9 cellular contexts compared by ENCODE assay signal in genomic region chr6:149342525-149342924, GRCh38. TPM values are rescaled to one million over a fixed set of nuclear protein-coding genes. Genes with fewer than 3 reads are reported as not detected.
A peak's percentile ranks its signal among the peaks of the same experiment; 100 is the strongest.
DNase-seq lines count a peak whose midpoint lies in the region; ATAC-seq and TF ChIP-seq lines count a peak whose summit lies in the region.
"Had no signal": no experiment of that assay in that cellular context is flagged by ENCODE, and none has a peak within 500 bp of the region (broad histone marks: within the 10 kb centered on the region; RNA-seq: fewer than 3 reads in every experiment).

No MANE protein-coding gene starts in this region.

- TF ChIP-seq CTCF in HEK293 (tag by site-specific recombination; IDR thresholded peaks at IDR 0.05): no peak

- CTCF ChIA-PET in activated CD8-positive, alpha-beta memory T cell treated with anti-CD3 and anti-CD28 coated beads, Interleukin-2, amount 10 ng/mL, durations not matched to agents 7 days and 5 days (lab: Charles Lee): interaction anchor here (0.5 kb wide), 1 partner anchor 171 kb away, joined by 3 read pairs; no protein-coding TSS in a partner anchor
- CTCF ChIA-PET in HEK293 (lab: Yijun Ruan, JAX): interaction anchor here (0.5 to 1.3 kb wide), 7 partner anchors 80 to 314 kb away, joined by 3 to 6 read pairs (median 3); no protein-coding TSS in a partner anchor

- peak overlapping the region; percentile 65 for H3K27ac Mint-ChIP-seq in activated CD8-positive, alpha-beta memory T cell treated with anti-CD3 and anti-CD28 coated beads, Interleukin-2, amount 10 ng/mL, durations not matched to agents 7 days and 5 days
- peak overlapping the region; percentile 87 for H3K27ac Mint-ChIP-seq in stimulated activated effector memory CD8-positive, alpha-beta T cell treated with anti-CD3 and anti-CD28 coated beads, Interleukin-12 subunit alpha, Interleukin-12 subunit beta, amount 100 ng/mL, for 72 hours

- peaks cover 70% of the 10 kb centered on the region for H3K4me1 Mint-ChIP-seq in activated CD8-positive, alpha-beta memory T cell treated with anti-CD3 and anti-CD28 coated beads, Interleukin-2, amount 10 ng/mL, durations not matched to agents 7 days and 5 days
- peaks cover 68% of the 10 kb centered on the region for H3K4me1 Mint-ChIP-seq in stimulated activated effector memory CD8-positive, alpha-beta T cell treated with anti-CD3 and anti-CD28 coated beads, Interleukin-12 subunit alpha, Interleukin-12 subunit beta, amount 100 ng/mL, for 72 hours

- DNase-seq in activated CD8-positive, alpha-beta memory T cell treated with anti-CD3 and anti-CD28 coated beads, Interleukin-2, amount 10 ng/mL, durations not matched to agents 7 days and 5 days: no peak
- DNase-seq in activated CD8-positive, alpha-beta memory T cell treated with anti-CD3 and anti-CD28 coated beads for 24 hours: no peak
- peak; percentile 26 for DNase-seq in NAMALWA (ENCODE audit: low spot score)
- DNase-seq in stimulated activated effector memory CD8-positive, alpha-beta T cell treated with anti-CD3 and anti-CD28 coated beads, Interleukin-12 subunit alpha, Interleukin-12 subunit beta, amount 100 ng/mL, for 72 hours (ENCODE audit: low spot score in 2 of 2): no peak
- no peak for DNase-seq in AG08395 (ENCODE audit: low spot score)
- no peak for DNase-seq in NCI-H2196 treated with DMSO at 0.1 percent for 48 hours (lab: John Stamatoyannopoulos, UW; ENCODE audit: unreplicated experiment)
- DNase-seq in amygdala (lab: John Stamatoyannopoulos, UW): no peak
- DNase-seq: mesenchymal stem cell had no signal

- H3K4me1 ChIP-seq in HEK293 (ENCODE audit: control insufficient read depth, insufficient read depth, low read length): peaks cover 21% of the 10 kb centered on the region

- no peaks in the 10 kb centered on the region for H3K27me3 Mint-ChIP-seq in activated CD8-positive, alpha-beta memory T cell treated with anti-CD3 and anti-CD28 coated beads, Interleukin-2, amount 10 ng/mL, durations not matched to agents 7 days and 5 days

- peaks cover 47% of the 10 kb centered on the region for H3K36me3 Mint-ChIP-seq in activated CD8-positive, alpha-beta memory T cell treated with anti-CD3 and anti-CD28 coated beads, Interleukin-2, amount 10 ng/mL, durations not matched to agents 7 days and 5 days
- peaks cover 93% of the 10 kb centered on the region for H3K36me3 Mint-ChIP-seq in stimulated activated effector memory CD8-positive, alpha-beta T cell treated with anti-CD3 and anti-CD28 coated beads, Interleukin-12 subunit alpha, Interleukin-12 subunit beta, amount 100 ng/mL, for 72 hours

- H3K4me3 Mint-ChIP-seq in activated CD8-positive, alpha-beta memory T cell treated with anti-CD3 and anti-CD28 coated beads, Interleukin-2, amount 10 ng/mL, durations not matched to agents 7 days and 5 days: no peak overlapping the region
- peak overlapping the region; percentile 55 for H3K4me3 Mint-ChIP-seq in stimulated activated effector memory CD8-positive, alpha-beta T cell treated with anti-CD3 and anti-CD28 coated beads, Interleukin-12 subunit alpha, Interleukin-12 subunit beta, amount 100 ng/mL, for 72 hours

- POLR2A ChIA-PET in HEK293 (lab: Yijun Ruan, JAX): interaction anchor here (1.2 kb wide), 1 partner anchor 29 kb away, joined by 4 read pairs; no protein-coding TSS in a partner anchor

- no peak overlapping the region for H3K4me3 ChIP-seq in HEK293 (ENCODE audit: low read depth, low read length)

- H3K9me3 ChIP-seq in HEK293 (ENCODE audit: control insufficient read depth, insufficient read depth, low read depth, low read length): no peaks in the 10 kb centered on the region

- ATAC-seq in activated CD8-positive, alpha-beta memory T cell treated with anti-CD3 and anti-CD28 coated beads, Interleukin-2, amount 10 ng/mL, durations not matched to agents 7 days and 5 days: peak; percentile 41
- no peak for ATAC-seq in stimulated activated effector memory CD8-positive, alpha-beta T cell treated with anti-CD3 and anti-CD28 coated beads, Interleukin-12 subunit alpha, Interleukin-12 subunit beta, amount 100 ng/mL, for 72 hours

- peaks cover 2% of the 10 kb centered on the region for H3K9me3 Mint-ChIP-seq in activated CD8-positive, alpha-beta memory T cell treated with anti-CD3 and anti-CD28 coated beads, Interleukin-2, amount 10 ng/mL, durations not matched to agents 7 days and 5 days (ENCODE audit: low read depth)
- H3K9me3 Mint-ChIP-seq in stimulated activated effector memory CD8-positive, alpha-beta T cell treated with anti-CD3 and anti-CD28 coated beads, Interleukin-12 subunit alpha, Interleukin-12 subunit beta, amount 100 ng/mL, for 72 hours: no peaks in the 10 kb centered on the region

- no peaks in the 10 kb centered on the region for H3K36me3 ChIP-seq in HEK293 (ENCODE audit: control insufficient read depth in 2 of 2, insufficient read depth in 1 of 2, low read length in 2 of 2)

- H3K27ac ChIP-seq in HEK293 (ENCODE audit: extremely low read depth, low read depth, low read length): no peak overlapping the region

TF ChIP-seq in HEK293, 187 proteins besides CTCF, POLR2A, EP300 and RAD21 (continues in another document):
- TF ChIP-seq ZNF416 (tag by site-specific recombination; IDR thresholded peaks at IDR 0.05) (no peak), ZNF777 (tag by site-specific recombination; IDR thresholded peaks at IDR 0.05; ENCODE audit: borderline replicate concordance) (no peak), PRDM6 (tag by site-specific recombination; IDR thresholded peaks at IDR 0.05) (peak; percentile 33; the same call in 1 of the 2 replicates), ZNF140 (tag by site-specific recombination; IDR thresholded peaks at IDR 0.05) (no peak), ZNF488 (tag by site-specific recombination; IDR thresholded peaks at IDR 0.05) (no peak), ZNF391 (tag by site-specific recombination; IDR thresholded peaks at IDR 0.05; ENCODE audit: borderline replicate concordance, low read depth) (no peak), RBAK (tag by site-specific recombination; IDR thresholded peaks at IDR 0.05) (no peak), ZFP3 (tag by site-specific recombination; IDR thresholded peaks at IDR 0.05; ENCODE audit: low read depth) (no peak), ZNF600 (tag by site-specific recombination; IDR thresholded peaks at IDR 0.05) (peak; percentile 80), ZNF704 (tag by site-specific recombination; IDR thresholded peaks at IDR 0.05) (no peak), ZNF157 (tag by site-specific recombination; IDR thresholded peaks at IDR 0.05) (no peak)
- TF ChIP-seq, protein P1, sequence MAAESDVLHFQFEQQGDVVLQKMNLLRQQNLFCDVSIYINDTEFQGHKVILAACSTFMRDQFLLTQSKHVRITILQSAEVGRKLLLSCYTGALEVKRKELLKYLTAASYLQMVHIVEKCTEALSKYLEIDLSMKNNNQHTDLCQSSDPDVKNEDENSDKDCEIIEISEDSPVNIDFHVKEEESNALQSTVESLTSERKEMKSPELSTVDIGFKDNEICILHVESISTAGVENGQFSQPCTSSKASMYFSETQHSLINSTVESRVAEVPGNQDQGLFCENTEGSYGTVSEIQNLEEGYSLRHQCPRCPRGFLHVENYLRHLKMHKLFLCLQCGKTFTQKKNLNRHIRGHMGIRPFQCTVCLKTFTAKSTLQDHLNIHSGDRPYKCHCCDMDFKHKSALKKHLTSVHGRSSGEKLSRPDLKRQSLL (tag by site-specific recombination; IDR thresholded peaks at IDR 0.05): 0 out of 2 replicates have a peak, but pooled peaks have one; percentile 38
- TF ChIP-seq, protein P2, sequence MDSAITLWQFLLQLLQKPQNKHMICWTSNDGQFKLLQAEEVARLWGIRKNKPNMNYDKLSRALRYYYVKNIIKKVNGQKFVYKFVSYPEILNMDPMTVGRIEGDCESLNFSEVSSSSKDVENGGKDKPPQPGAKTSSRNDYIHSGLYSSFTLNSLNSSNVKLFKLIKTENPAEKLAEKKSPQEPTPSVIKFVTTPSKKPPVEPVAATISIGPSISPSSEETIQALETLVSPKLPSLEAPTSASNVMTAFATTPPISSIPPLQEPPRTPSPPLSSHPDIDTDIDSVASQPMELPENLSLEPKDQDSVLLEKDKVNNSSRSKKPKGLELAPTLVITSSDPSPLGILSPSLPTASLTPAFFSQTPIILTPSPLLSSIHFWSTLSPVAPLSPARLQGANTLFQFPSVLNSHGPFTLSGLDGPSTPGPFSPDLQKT (IDR thresholded peaks at IDR 0.05; ENCODE audit: borderline replicate concordance, low read depth, low read length): no peak

RNA-seq across cellular contexts. Expression of gene TAB2, which starts 25.0 kb away (rescaled TPM):
- 100 to 1,000 TPM; 120 to 138 TPM for total RNA-seq in activated CD8-positive, alpha-beta memory T cell treated with anti-CD3 and anti-CD28 coated beads, Interleukin-2, amount 10 ng/mL, durations not matched to agents 7 days and 5 days

RNA-seq across cellular contexts. Expression of gene SUMO4, which starts 57.5 kb away (rescaled TPM):
- total RNA-seq in activated CD8-positive, alpha-beta memory T cell treated with anti-CD3 and anti-CD28 coated beads, Interleukin-2, amount 10 ng/mL, durations not matched to agents 7 days and 5 days: 10 to 100 TPM in 1 of 2 experiments, 1 to 10 TPM in 1; 7.4 to 10.6 TPM
